2 cellular contexts compared by ENCODE assay signal in genomic region chr9:135734616-135735144, GRCh38.
TF ChIP-seq lines count a peak whose summit lies in the region.

No MANE protein-coding gene starts in this region.

TF ChIP-seq in HepG2, 621 proteins besides CTCF, POLR2A, EP300 and RAD21:
- no peak for TF ChIP-seq RERE (CRISPR knock-in tag; IDR thresholded peaks at IDR 0.05; ENCODE audit: low read depth)
- TF ChIP-seq KDM6A (CRISPR knock-in tag; IDR thresholded peaks at IDR 0.05; ENCODE audit: low read depth): no peak
- no peak for TF ChIP-seq ISL2 (CRISPR knock-in tag; IDR thresholded peaks at IDR 0.05)
- no peak for TF ChIP-seq KMT2B (CRISPR knock-in tag; IDR thresholded peaks at IDR 0.05)
- TF ChIP-seq ZBTB10 (CRISPR knock-in tag; IDR thresholded peaks at IDR 0.05; ENCODE audit: borderline replicate concordance): no peak
- no peak for TF ChIP-seq ZNF570 (CRISPR knock-in tag; IDR thresholded peaks at IDR 0.05; ENCODE audit: borderline replicate concordance)

TF ChIP-seq in H1, 55 proteins besides CTCF, POLR2A, EP300 and RAD21:
- TF ChIP-seq YY1 (IDR thresholded peaks at IDR 0.05; ENCODE audit: low read depth, low read length) (no peak), SIN3A (conservative IDR thresholded peaks at IDR 0.05 in 1 of 2, IDR thresholded peaks at IDR 0.05 in 1 of 2; ENCODE audit: low read depth in 1 of 2, low read length in 2 of 2) (no peak), SIX5 (IDR thresholded peaks at IDR 0.05; ENCODE audit: low read depth, low read length) (no peak), FOSL1 (IDR thresholded peaks at IDR 0.05; ENCODE audit: insufficient read depth, low read depth, low read length) (no peak), CBX5 (IDR thresholded peaks at IDR 0.05; ENCODE audit: low read depth, low read length) (no peak), EGR1 (IDR thresholded peaks at IDR 0.05; ENCODE audit: borderline replicate concordance, low read depth, low read length) (no peak), RFX5 (IDR thresholded peaks at IDR 0.05; ENCODE audit: borderline replicate concordance, low read depth, low read length) (no peak), CREB1 (IDR thresholded peaks at IDR 0.05) (no peak), MAFK (IDR thresholded peaks at IDR 0.05; ENCODE audit: low read depth, low read length) (no peak), RXRA (IDR thresholded peaks at IDR 0.05; ENCODE audit: insufficient read depth, low read depth, low read length) (no peak), CTBP2 (IDR thresholded peaks at IDR 0.05; ENCODE audit: borderline replicate concordance, insufficient read depth, insufficient read length, low read length) (no peak), CBX8 (IDR thresholded peaks at IDR 0.05; ENCODE audit: borderline replicate concordance, low read depth, low read length) (no peak), SIRT6 (IDR thresholded peaks at IDR 0.05; ENCODE audit: low read length) (no peak), KDM4A (IDR thresholded peaks at IDR 0.05; ENCODE audit: low read depth, low read length, severe bottlenecking) (no peak)
